Comparison of ENCODE assay signal across 8 cellular contexts in genomic region chr11:69642549-69642912, GRCh38. TPM values are rescaled to one million over a fixed set of nuclear protein-coding genes. Genes with fewer than 3 reads are reported as not detected.
DNase-seq lines count a peak whose midpoint lies in the region; ATAC-seq and TF ChIP-seq lines count a peak whose summit lies in the region.

No MANE protein-coding gene starts in this region.

- DNase-seq in ecto neural progenitor cell (ENCODE audit: low spot score) = peak; percentile 62
- peak; percentile 79 for DNase-seq in upper lobe of right lung
- no peak for DNase-seq in NCI-H2227 treated with DMSO at 0.1 percent for 48 hours (lab: John Stamatoyannopoulos, UW)

- ATAC-seq in GM21786 (IDR thresholded peaks at IDR 0.05; ENCODE audit: unreplicated experiment) (peak; percentile 11), upper lobe of right lung (peak; percentile 1), GM19395 (IDR thresholded peaks at IDR 0.05; ENCODE audit: unreplicated experiment) (no peak), HG03280 (IDR thresholded peaks at IDR 0.05; ENCODE audit: unreplicated experiment) (no peak)

- H3K36me3 ChIP-seq in muscle layer of duodenum (ENCODE audit: control insufficient read depth in 1 of 2, insufficient read depth in 2 of 2, low read length in 2 of 2) (no peaks in the 10 kb centered on the region), upper lobe of right lung (peaks cover 15% of the 10 kb centered on the region)

- intact Hi-C loops in upper lobe of right lung (cut with DNase I) = loop anchor here (5.0 kb wide), 1 partner anchor 345 kb away; no protein-coding TSS in a partner anchor

- H3K27me3 ChIP-seq in muscle layer of duodenum (ENCODE audit: low read depth, low read length) (no peaks in the 10 kb centered on the region), upper lobe of right lung (peaks cover 7% of the 10 kb centered on the region)

- H3K9me3 ChIP-seq in muscle layer of duodenum (ENCODE audit: control insufficient read depth in 1 of 2, low read length in 2 of 2) = no peaks in the 10 kb centered on the region
- no peaks in the 10 kb centered on the region for H3K9me3 ChIP-seq in upper lobe of right lung

- H3K4me1 ChIP-seq in muscle layer of duodenum (ENCODE audit: control insufficient read depth in 1 of 2, insufficient read depth in 2 of 2, low read length in 2 of 2) (peaks cover 4 to 59% of the 10 kb centered on the region in 2 donors), upper lobe of right lung (peaks cover 42% of the 10 kb centered on the region)

- H3K27ac ChIP-seq in VCaP (peak overlapping the region; percentile 100), muscle layer of duodenum (ENCODE audit: low read length) (no peak overlapping the region), upper lobe of right lung (peak overlapping the region; percentile 90)

- TF ChIP-seq CTCF in VCaP (conservative IDR thresholded peaks at IDR 0.05) (no peak), upper lobe of right lung (IDR thresholded peaks at IDR 0.05) (no peak)

- H3K4me3 ChIP-seq in muscle layer of duodenum (ENCODE audit: low read depth in 1 of 2, low read length in 2 of 2) (peak overlapping the region; percentile 71 to 74), upper lobe of right lung (peak overlapping the region; percentile 75)

RNA-seq across cellular contexts. Expression of gene CCND1, which starts 1.6 kb away (rescaled TPM):
- 283 TPM for total RNA-seq in upper lobe of right lung

RNA-seq across cellular contexts. Expression of gene LTO1, which starts 32.6 kb away (rescaled TPM):
- 25.7 TPM for total RNA-seq in upper lobe of right lung

Comparison
In these comparisons a context has a peak if more than half of its experiments do, and no peak if none do; other contexts are left out.
1. ATAC-seq: peak in GM21786 (single experiment) and upper lobe of right lung (single experiment); none in GM19395 (single experiment) and HG03280 (single experiment).